10 cellular contexts compared by ENCODE assay signal in the genomic region with DNA sequence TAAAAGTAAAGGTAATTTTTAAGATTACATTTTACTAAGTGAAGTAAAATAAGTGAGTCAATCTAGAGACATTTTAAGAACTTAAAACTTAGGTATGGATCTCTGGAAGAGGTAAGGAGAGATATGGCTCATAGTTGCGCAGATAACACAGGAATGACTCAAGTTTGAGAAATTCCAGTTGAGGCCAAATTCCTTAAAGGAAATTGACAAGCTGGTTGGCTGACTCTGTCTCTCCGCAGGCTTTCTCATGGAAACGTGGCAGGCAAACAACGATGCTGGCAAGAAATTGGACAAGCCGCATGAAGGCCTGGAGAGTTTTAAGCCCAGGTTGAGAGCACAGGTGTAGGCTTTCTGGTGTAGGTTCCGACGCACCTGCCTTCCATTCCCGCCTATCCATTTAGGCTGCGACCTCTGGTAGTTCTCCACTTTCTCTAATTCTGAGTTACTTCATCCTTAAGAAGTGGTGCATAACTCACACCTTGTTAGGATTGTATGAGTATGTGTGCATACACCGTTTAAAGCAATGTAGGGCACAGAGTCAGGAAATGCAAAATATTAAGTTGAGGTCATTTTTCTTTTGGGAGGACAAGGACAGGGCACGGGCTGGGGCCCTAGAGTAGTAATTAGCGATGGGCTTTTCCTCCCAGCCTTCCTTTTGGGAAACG. TPM values are rescaled to one million over a fixed set of nuclear protein-coding genes. Genes with fewer than 3 reads are reported as not detected.
A peak's percentile ranks its signal among the peaks of the same experiment; 100 is the strongest.
DNase-seq lines count a peak whose midpoint lies in the region; ATAC-seq, FAIRE-seq and TF ChIP-seq lines count a peak whose summit lies in the region.
"Had no signal": no experiment of that assay in that cellular context is flagged by ENCODE, and none has a peak within 500 bp of the region (broad histone marks: within the 10 kb centered on the region; RNA-seq: fewer than 3 reads in every experiment).

No MANE protein-coding gene starts in this region.

- H4K20me1 ChIP-seq in HepG2 (ENCODE audit: insufficient read depth, low read length), result no peaks in the 10 kb centered on the region

- POLR2A ChIA-PET in HepG2 (lab: Yijun Ruan, JAX), result no interaction called here
- POLR2A ChIA-PET in activated CD4-positive, alpha-beta T cell treated with anti-CD3 and anti-CD28 coated beads for 36 hours (lab: Charles Lee), result interaction anchor here (0.7 kb wide), 1 partner anchor 492 kb away, joined by 3 read pairs; the partner anchor contains the start of gene TM4SF20

- in situ Hi-C loops in HepG2 (cut with HindIII; ENCODE audit: extremely low pct_ligation_motif_present, low pct_unique_long_range_greater_than_20kb), result no loop called here

- peaks cover 36% of the 10 kb centered on the region for H3K27me3 Mint-ChIP-seq in activated CD4-positive, alpha-beta T cell treated with anti-CD3 and anti-CD28 coated beads for 36 hours

- H3K4me1 ChIP-seq in HepG2 (ENCODE audit: insufficient read depth, low read length), result no peaks in the 10 kb centered on the region

- no peak overlapping the region for H3K27ac Mint-ChIP-seq in activated CD4-positive, alpha-beta T cell treated with anti-CD3 and anti-CD28 coated beads for 36 hours
- H3K27ac Mint-ChIP-seq: memory B cell had no signal

- H3K27me3 ChIP-seq in HepG2 (ENCODE audit: control insufficient read depth in 1 of 2, insufficient read depth in 2 of 2, low read length in 2 of 2), result peaks cover 5 to 42% of the 10 kb centered on the region in 2 experiments; a peak in 4 of 5 replicates

- no peak for FAIRE-seq in HepG2 (lab: Jason Lieb, UNC)

- TF ChIP-seq EP300 in HepG2 (IDR thresholded peaks at IDR 0.05; ENCODE audit: low read depth in 2 of 2, low read length in 2 of 2) (no peak), HepG2 (CRISPR knock-in tag; IDR thresholded peaks at IDR 0.05; ENCODE audit: borderline replicate concordance) (no peak)

- WGBS in HepG2 (ENCODE audit: low lambda C conversion rate), result 52% methylated on average over 12 of the region's 13 CpGs

- DNase-seq in A172 (ENCODE audit: low spot score) (peak; percentile 90), HPDE6-E6E7 (ENCODE audit: extremely low spot score) (peak; percentile 59), dedifferentiated amniotic fluid mesenchymal stem cell (ENCODE audit: extremely low spot score) (peak; percentile 65), HepG2 (ENCODE audit: low spot score) (no peak), GM19238 (ENCODE audit: insufficient read length, low spot score) (no peak)
- DNase-seq in activated CD4-positive, alpha-beta T cell treated with anti-CD3 and anti-CD28 coated beads for 36 hours, result no peak

- no peak overlapping the region; the same call in 1 of the 2 replicates for H3K9ac ChIP-seq in HepG2 (ENCODE audit: insufficient read depth, low read depth, low read length)

- H3K27ac ChIP-seq in HepG2 (ENCODE audit: extremely low read length, insufficient read depth, low read length), result no peak overlapping the region
- H3K27ac ChIP-seq: C4-2B had no signal

- no peaks in the 10 kb centered on the region for H3K79me2 ChIP-seq in HepG2 (ENCODE audit: insufficient read depth, low read length)

- intact Hi-C loops in HepG2 (cut with micrococcal nuclease; ENCODE audit: unreplicated experiment), result no loop called here
- intact Hi-C loops in activated CD4-positive, alpha-beta T cell treated with anti-CD3 and anti-CD28 coated beads for 36 hours (cut with DNase I, micrococcal nuclease), result no loop called here

- BruUV-seq in HepG2 (replicated peaks; lab: Mats Ljungman, UMichigan), result no TSS peak

- ATAC-seq in HepG2, result peak; percentile 48
- ATAC-seq in GM21367 (IDR thresholded peaks at IDR 0.05; ENCODE audit: unreplicated experiment), result no peak
- no peak for ATAC-seq in activated CD4-positive, alpha-beta T cell treated with anti-CD3 and anti-CD28 coated beads for 36 hours
- no peak for ATAC-seq in HG03565 (IDR thresholded peaks at IDR 0.05; ENCODE audit: unreplicated experiment)

- H3K4me2 ChIP-seq in HepG2 (ENCODE audit: low read depth, low read length), result peak overlapping the region; percentile 61

- TF ChIP-seq POLR2A in HepG2 (IDR thresholded peaks at IDR 0.05; ENCODE audit: insufficient read depth in 1 of 2, low read depth in 2 of 2, low read length in 2 of 2), result no peak

- no peak for TF ChIP-seq CTCF in HepG2 (CRISPR knock-in tag; IDR thresholded peaks at IDR 0.05)

- H2AFZ ChIP-seq in HepG2 (ENCODE audit: low read length), result no peak overlapping the region

- H3K36me3 ChIP-seq in HepG2 (replicated peaks in 1 of 2; ENCODE audit: control insufficient read depth in 1 of 2, insufficient read depth in 2 of 2, low read length in 2 of 2), result no peaks in the 10 kb centered on the region

- H3K36me3 Mint-ChIP-seq in activated CD4-positive, alpha-beta T cell treated with anti-CD3 and anti-CD28 coated beads for 36 hours (ENCODE audit: low read depth), result no peaks in the 10 kb centered on the region
- H3K36me3 Mint-ChIP-seq: memory B cell had no signal

- H3K4me1 Mint-ChIP-seq in activated CD4-positive, alpha-beta T cell treated with anti-CD3 and anti-CD28 coated beads for 36 hours, result no peaks in the 10 kb centered on the region
- H3K4me1 Mint-ChIP-seq: memory B cell had no signal

- no peaks in the 10 kb centered on the region for H3K9me3 ChIP-seq in HepG2 (ENCODE audit: low read length)

- CTCF ChIA-PET in HepG2 (lab: Yijun Ruan, JAX; ENCODE audit: low intra/inter-chr PET ratio, low total read pairs), result no interaction called here
- CTCF ChIA-PET in activated CD4-positive, alpha-beta T cell treated with anti-CD3 and anti-CD28 coated beads for 36 hours (lab: Charles Lee), result interaction anchor here (1.1 kb wide), 1 partner anchor 9 kb away, joined by 4 read pairs; no protein-coding TSS in a partner anchor

- no peak overlapping the region for H3K4me3 Mint-ChIP-seq in activated CD4-positive, alpha-beta T cell treated with anti-CD3 and anti-CD28 coated beads for 36 hours
- H3K4me3 Mint-ChIP-seq: memory B cell had no signal

- no peaks in the 10 kb centered on the region for H3K9me3 Mint-ChIP-seq in activated CD4-positive, alpha-beta T cell treated with anti-CD3 and anti-CD28 coated beads for 36 hours (ENCODE audit: low read depth)
- H3K9me3 Mint-ChIP-seq: memory B cell had no signal

- peak overlapping the region in 2 of 3 experiments; percentile 37 to 55; a peak in 2 of 6 replicates for H3K4me3 ChIP-seq in HepG2 (replicated peaks in 1 of 3; ENCODE audit: insufficient read depth in 1 of 3, low read depth in 2 of 3, low read length in 3 of 3)

- no peak for TF ChIP-seq RAD21 in HepG2 (CRISPR knock-in tag; IDR thresholded peaks at IDR 0.05)

RNA-seq across cellular contexts. Expression of gene DAW1, which starts 0.6 kb away (rescaled TPM):
- total RNA-seq in A172 (2014; rRNA removed; shearing (Covaris generic)), result 1.7 and 2.0 TPM in 2 replicates
- not detected in 2 replicates for total RNA-seq in HepG2 (2016; rRNA removed; fragmentation: Illumina TruSeq; extraction: Trizol)
- not detected in 2 replicates for total RNA-seq in HepG2 (2016; cell fraction: cytosol; rRNA removed; fragmentation: Illumina TruSeq; extraction: Trizol; ENCODE audit: low read depth)
- not detected in 2 replicates for total RNA-seq in HepG2 (2016; cell fraction: insoluble cytoplasmic fraction; rRNA removed; fragmentation: Illumina TruSeq; extraction: Trizol)
- total RNA-seq in HepG2 (2016; cell fraction: membrane; rRNA removed; fragmentation: Illumina TruSeq; extraction: Trizol), result not detected in 2 replicates
- total RNA-seq in HepG2 (2016; cell fraction: nucleus; rRNA removed; fragmentation: Illumina TruSeq; extraction: Trizol), result not detected in 2 replicates
- polyA plus RNA-seq in HepG2 (2011; rRNA removed), result not detected in 2 replicates
- not detected in 2 replicates for polyA plus RNA-seq in HepG2 (2011; cell fraction: cytosol; rRNA removed)
- polyA plus RNA-seq in HepG2 (2011; cell fraction: nucleus; rRNA removed), result 0.07 TPM in 1 of 2 replicates, not detected in the other
- polyA plus RNA-seq in HepG2 (2012), result not detected in 2 replicates
- polyA plus RNA-seq in HepG2 (2016; cell fraction: cytosol; fragmentation: Illumina TruSeq; extraction: Trizol; ENCODE audit: low read depth), result not detected in 2 replicates
- not detected in 2 replicates for polyA plus RNA-seq in HepG2 (2016; cell fraction: insoluble cytoplasmic fraction; fragmentation: Illumina TruSeq; extraction: Trizol; ENCODE audit: low read depth)
- not detected in 2 replicates for polyA plus RNA-seq in HepG2 (2016; cell fraction: membrane; fragmentation: Illumina TruSeq; extraction: Trizol; ENCODE audit: low read depth)
- polyA plus RNA-seq in HepG2 (2016; cell fraction: nucleus; fragmentation: Illumina TruSeq; extraction: Trizol; ENCODE audit: insufficient read depth, low read depth), result not detected in 2 replicates
- polyA minus RNA-seq in HepG2 (2011; rRNA and poly(A)+ RNA removed; ENCODE audit: low replicate concordance), result 0.19 TPM in 1 of 2 replicates, not detected in the other
- polyA minus RNA-seq in HepG2 (2011; cell fraction: cytosol; rRNA and poly(A)+ RNA removed), result not detected in 2 replicates
- not detected in 2 replicates for polyA minus RNA-seq in HepG2 (2011; cell fraction: nucleus; rRNA and poly(A)+ RNA removed)
- total RNA-seq in activated CD4-positive, alpha-beta T cell treated with anti-CD3 and anti-CD28 coated beads for 36 hours, result not detected

RNA-seq across cellular contexts. Expression of gene CCL20, which starts 57.2 kb away (rescaled TPM):
- total RNA-seq in A172 (2014; rRNA removed; shearing (Covaris generic)), result not detected in 2 replicates
- 136 and 223 TPM in 2 replicates for total RNA-seq in HepG2 (2016; rRNA removed; fragmentation: Illumina TruSeq; extraction: Trizol)
- 99.9 and 112 TPM in 2 replicates for total RNA-seq in HepG2 (2016; cell fraction: cytosol; rRNA removed; fragmentation: Illumina TruSeq; extraction: Trizol; ENCODE audit: low read depth)
- total RNA-seq in HepG2 (2016; cell fraction: insoluble cytoplasmic fraction; rRNA removed; fragmentation: Illumina TruSeq; extraction: Trizol), result 137 and 217 TPM in 2 replicates
- total RNA-seq in HepG2 (2016; cell fraction: membrane; rRNA removed; fragmentation: Illumina TruSeq; extraction: Trizol), result 75.9 and 85.7 TPM in 2 replicates
- 195 and 205 TPM in 2 replicates for total RNA-seq in HepG2 (2016; cell fraction: nucleus; rRNA removed; fragmentation: Illumina TruSeq; extraction: Trizol)
- 811 and 903 TPM in 2 replicates for polyA plus RNA-seq in HepG2 (2011; rRNA removed)
- 378 and 591 TPM in 2 replicates for polyA plus RNA-seq in HepG2 (2011; cell fraction: cytosol; rRNA removed)
- polyA plus RNA-seq in HepG2 (2011; cell fraction: nucleus; rRNA removed), result 84.5 and 124 TPM in 2 replicates
- 780 and 797 TPM in 2 replicates for polyA plus RNA-seq in HepG2 (2012)
- 41.1 and 41.5 TPM in 2 replicates for polyA plus RNA-seq in HepG2 (2016; cell fraction: cytosol; fragmentation: Illumina TruSeq; extraction: Trizol; ENCODE audit: low read depth)
- 160 and 169 TPM in 2 replicates for polyA plus RNA-seq in HepG2 (2016; cell fraction: insoluble cytoplasmic fraction; fragmentation: Illumina TruSeq; extraction: Trizol; ENCODE audit: low read depth)
- 41.7 and 42.7 TPM in 2 replicates for polyA plus RNA-seq in HepG2 (2016; cell fraction: membrane; fragmentation: Illumina TruSeq; extraction: Trizol; ENCODE audit: low read depth)
- 376 and 396 TPM in 2 replicates for polyA plus RNA-seq in HepG2 (2016; cell fraction: nucleus; fragmentation: Illumina TruSeq; extraction: Trizol; ENCODE audit: insufficient read depth, low read depth)
- polyA minus RNA-seq in HepG2 (2011; rRNA and poly(A)+ RNA removed; ENCODE audit: low replicate concordance), result 0.21 and 395 TPM in 2 replicates
- 440 and 488 TPM in 2 replicates for polyA minus RNA-seq in HepG2 (2011; cell fraction: cytosol; rRNA and poly(A)+ RNA removed)
- polyA minus RNA-seq in HepG2 (2011; cell fraction: nucleus; rRNA and poly(A)+ RNA removed), result 142 and 223 TPM in 2 replicates
- total RNA-seq in activated CD4-positive, alpha-beta T cell treated with anti-CD3 and anti-CD28 coated beads for 36 hours, result 10 to 100 TPM in 1 of 2 experiments, 1 to 10 TPM in 1; 7.9 to 16.2 TPM

Comparison
In these comparisons a context has a peak if more than half of its experiments do, and no peak if none do; other contexts are left out.
1. DNase-seq: peak in A172 (single experiment), HPDE6-E6E7 (single experiment) and dedifferentiated amniotic fluid mesenchymal stem cell (single experiment); none in HepG2 (single experiment), activated CD4-positive, alpha-beta T cell treated with anti-CD3 and anti-CD28 coated beads for 36 hours (single experiment) and GM19238 (single experiment).
2. RNA of gene CCL20, which starts 57.2 kb away (total RNA-seq): 75.9 to 223 TPM in HepG2; 7.9 to 16.2 TPM in activated CD4-positive, alpha-beta T cell treated with anti-CD3 and anti-CD28 coated beads for 36 hours and not detected in A172; every median in the first group is over 4 times any median in the second.